ENCODE assay signal across 8 cellular contexts in the genomic region with DNA sequence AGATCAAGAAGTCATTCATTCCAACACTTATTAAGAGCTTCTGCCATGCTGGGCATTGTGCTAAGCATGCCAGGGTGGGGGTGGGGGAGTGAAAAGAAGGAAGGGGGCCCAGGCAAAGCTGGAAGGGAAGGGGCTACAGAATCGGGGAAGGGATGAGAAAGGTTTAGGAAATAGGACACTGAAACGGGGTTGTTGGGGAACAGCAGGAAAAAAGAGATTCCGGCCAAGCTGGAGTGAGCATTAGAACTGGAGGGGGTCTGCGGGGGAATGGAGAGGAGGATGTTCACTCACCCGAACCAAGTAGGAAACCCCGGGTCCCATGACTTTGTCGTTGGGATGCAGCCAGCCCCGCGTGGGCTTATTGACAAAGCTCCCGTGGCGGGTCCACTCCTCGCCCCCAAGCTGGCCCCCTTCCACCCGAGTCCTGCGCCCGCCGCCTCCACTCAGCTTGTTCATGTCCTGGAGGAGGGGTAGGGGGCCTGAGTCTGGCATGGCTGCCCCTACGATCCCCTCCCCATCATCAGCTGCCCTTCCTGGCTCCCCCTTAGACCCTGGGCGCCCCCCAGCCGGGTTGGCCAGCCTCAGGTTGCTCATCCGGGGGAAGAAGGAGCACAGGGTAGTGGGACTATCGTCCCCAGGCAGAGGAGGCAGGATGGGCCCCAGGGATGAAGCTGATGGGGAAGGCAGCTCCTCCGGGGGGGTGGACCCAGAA. TPM values are rescaled to one million over a fixed set of nuclear protein-coding genes. Genes with fewer than 3 reads are reported as not detected.
DNase-seq lines count a peak whose midpoint lies in the region; ATAC-seq, FAIRE-seq and TF ChIP-seq lines count a peak whose summit lies in the region.

No MANE protein-coding gene starts in this region.

- H3K27me3 ChIP-seq in bronchial epithelial cell (ENCODE audit: control insufficient read depth, insufficient read depth, low read length) = no peaks in the 10 kb centered on the region
- no peaks in the 10 kb centered on the region for H3K27me3 ChIP-seq in lower lobe of right lung (ENCODE audit: low read depth)
- no peaks in the 10 kb centered on the region for H3K27me3 ChIP-seq in tibial artery

- H3K36me3 Mint-ChIP-seq in activated CD8-positive, alpha-beta T cell treated with anti-CD3 and anti-CD28 coated beads for 36 hours (ENCODE audit: low read depth) = peaks cover 20% of the 10 kb centered on the region
- peaks cover 43% of the 10 kb centered on the region for H3K36me3 Mint-ChIP-seq in activated CD8-positive, alpha-beta T cell treated with anti-CD3 and anti-CD28 coated beads, Interleukin-2, amount 10 ng/mL, durations not matched to agents 7 days and 5 days (ENCODE audit: low read depth)

- FAIRE-seq in bronchial epithelial cell (lab: Jason Lieb, UNC) = no peak

- intact Hi-C loops in activated CD8-positive, alpha-beta T cell treated with anti-CD3 and anti-CD28 coated beads for 36 hours (cut with micrococcal nuclease) = loop anchor here (5.0 kb wide), 2 partner anchors 47 to 92 kb away; a partner anchor contains a TSS
- intact Hi-C loops in lower lobe of right lung (cut with DNase I) (no loop called here), tibial artery (cut with DNase I; ENCODE audit: low total_unique reads) (no loop called here)

- H3K9me3 ChIP-seq in lower lobe of right lung = no peaks in the 10 kb centered on the region
- H3K9me3 ChIP-seq in tibial artery = no peaks in the 10 kb centered on the region

- peaks cover 64% of the 10 kb centered on the region for H3K4me1 ChIP-seq in lower lobe of right lung
- H3K4me1 ChIP-seq in tibial artery = peaks cover 0 to 54% (median 50%) of the 10 kb centered on the region in 4 donors

- ATAC-seq in activated CD8-positive, alpha-beta T cell treated with anti-CD3 and anti-CD28 coated beads for 36 hours = no peak
- ATAC-seq in activated CD8-positive, alpha-beta T cell treated with anti-CD3 and anti-CD28 coated beads, Interleukin-2, amount 10 ng/mL, durations not matched to agents 7 days and 5 days = no peak
- ATAC-seq in lower lobe of right lung (no peak), GM18520 (IDR thresholded peaks at IDR 0.05; ENCODE audit: unreplicated experiment) (no peak), GM21529 (IDR thresholded peaks at IDR 0.05; ENCODE audit: unreplicated experiment) (no peak)

- H3K27me3 Mint-ChIP-seq in activated CD8-positive, alpha-beta T cell treated with anti-CD3 and anti-CD28 coated beads for 36 hours = no peaks in the 10 kb centered on the region
- H3K27me3 Mint-ChIP-seq in activated CD8-positive, alpha-beta T cell treated with anti-CD3 and anti-CD28 coated beads, Interleukin-2, amount 10 ng/mL, durations not matched to agents 7 days and 5 days (ENCODE audit: low read depth) = no peaks in the 10 kb centered on the region

- CTCF ChIA-PET in activated CD8-positive, alpha-beta T cell treated with anti-CD3 and anti-CD28 coated beads for 36 hours (lab: Charles Lee) = interaction anchor here (0.8 to 6.5 kb wide), 8 partner anchors 8 to 116 kb away, joined by 3 to 34 read pairs (median 5); a partner anchor contains a TSS
- CTCF ChIA-PET in activated CD8-positive, alpha-beta T cell treated with anti-CD3 and anti-CD28 coated beads, Interleukin-2, amount 10 ng/mL, durations not matched to agents 7 days and 5 days (lab: Charles Lee) = interaction anchor here (0.7 to 3.6 kb wide), 6 partner anchors 8 to 550 kb away, joined by 3 to 16 read pairs (median 6); a partner anchor contains a TSS

- peaks cover 35% of the 10 kb centered on the region for H3K36me3 ChIP-seq in bronchial epithelial cell (ENCODE audit: control insufficient read depth, insufficient read depth, low read length)
- peaks cover 43% of the 10 kb centered on the region for H3K36me3 ChIP-seq in lower lobe of right lung
- H3K36me3 ChIP-seq in tibial artery = peaks cover 32 to 49% (median 34%) of the 10 kb centered on the region in 3 donors

- peaks cover 27% of the 10 kb centered on the region for H3K4me1 Mint-ChIP-seq in activated CD8-positive, alpha-beta T cell treated with anti-CD3 and anti-CD28 coated beads for 36 hours (ENCODE audit: low read depth)
- H3K4me1 Mint-ChIP-seq in activated CD8-positive, alpha-beta T cell treated with anti-CD3 and anti-CD28 coated beads, Interleukin-2, amount 10 ng/mL, durations not matched to agents 7 days and 5 days (ENCODE audit: low read depth) = peaks cover 52% of the 10 kb centered on the region

- H3K4me3 ChIP-seq in bronchial epithelial cell (ENCODE audit: low read depth, low read length) = peak overlapping the region; percentile 74
- peak overlapping the region; percentile 53 for H3K4me3 ChIP-seq in lower lobe of right lung
- peak overlapping the region; percentile 45 to 76 for H3K4me3 ChIP-seq in tibial artery

- H3K4me3 Mint-ChIP-seq in activated CD8-positive, alpha-beta T cell treated with anti-CD3 and anti-CD28 coated beads for 36 hours = no peak overlapping the region
- H3K4me3 Mint-ChIP-seq in activated CD8-positive, alpha-beta T cell treated with anti-CD3 and anti-CD28 coated beads, Interleukin-2, amount 10 ng/mL, durations not matched to agents 7 days and 5 days = no peak overlapping the region

- no peaks in the 10 kb centered on the region for H3K9me3 Mint-ChIP-seq in activated CD8-positive, alpha-beta T cell treated with anti-CD3 and anti-CD28 coated beads for 36 hours
- no peaks in the 10 kb centered on the region for H3K9me3 Mint-ChIP-seq in activated CD8-positive, alpha-beta T cell treated with anti-CD3 and anti-CD28 coated beads, Interleukin-2, amount 10 ng/mL, durations not matched to agents 7 days and 5 days (ENCODE audit: insufficient read depth)

- no peak for DNase-seq in activated CD8-positive, alpha-beta T cell treated with anti-CD3 and anti-CD28 coated beads for 36 hours
- no peak for DNase-seq in activated CD8-positive, alpha-beta T cell treated with anti-CD3 and anti-CD28 coated beads, Interleukin-2, amount 10 ng/mL, durations not matched to agents 7 days and 5 days
- DNase-seq in bronchial epithelial cell (ENCODE audit: low read depth) (no peak), lower lobe of right lung (no peak), tibial artery (peak in 1 of 2 donors; percentile 75), AG08395 (ENCODE audit: low spot score) (no peak)

- H3K27ac ChIP-seq in lower lobe of right lung (peak overlapping the region; percentile 98), tibial artery (peak overlapping the region; percentile 95 to 97)

- H3K27ac Mint-ChIP-seq in activated CD8-positive, alpha-beta T cell treated with anti-CD3 and anti-CD28 coated beads for 36 hours = peak overlapping the region; percentile 69
- no peak overlapping the region for H3K27ac Mint-ChIP-seq in activated CD8-positive, alpha-beta T cell treated with anti-CD3 and anti-CD28 coated beads, Interleukin-2, amount 10 ng/mL, durations not matched to agents 7 days and 5 days

- no peak for TF ChIP-seq CTCF in activated CD8-positive, alpha-beta T cell treated with anti-CD3 and anti-CD28 coated beads for 36 hours (IDR thresholded peaks at IDR 0.05)
- no peak for TF ChIP-seq CTCF in bronchial epithelial cell (IDR thresholded peaks at IDR 0.05; ENCODE audit: insufficient read depth, low read length, severe bottlenecking)
- no peak for TF ChIP-seq CTCF in lower lobe of right lung (IDR thresholded peaks at IDR 0.05)
- TF ChIP-seq CTCF in tibial artery (IDR thresholded peaks at IDR 0.05) = no peak

- POLR2A ChIA-PET in activated CD8-positive, alpha-beta T cell treated with anti-CD3 and anti-CD28 coated beads for 36 hours (lab: Charles Lee) = interaction anchor here (0.6 to 6.9 kb wide), 4 partner anchors 8 to 27 kb away, joined by 3 to 55 read pairs (median 16); a partner anchor contains a TSS
- POLR2A ChIA-PET in activated CD8-positive, alpha-beta T cell treated with anti-CD3 and anti-CD28 coated beads, Interleukin-2, amount 10 ng/mL, durations not matched to agents 7 days and 5 days (lab: Charles Lee) = interaction anchor here (1.4 to 3.1 kb wide), 3 partner anchors 8 to 18 kb away, joined by 4 to 15 read pairs (median 11); a partner anchor contains a TSS

RNA-seq across cellular contexts. Expression of a gene that starts 0.7 kb away (rescaled TPM):
- total RNA-seq in activated CD8-positive, alpha-beta T cell treated with anti-CD3 and anti-CD28 coated beads for 36 hours = 10 to 100 TPM; 32.3 to 34.2 TPM
- 10 to 100 TPM; 69.6 to 72.4 TPM for total RNA-seq in activated CD8-positive, alpha-beta T cell treated with anti-CD3 and anti-CD28 coated beads, Interleukin-2, amount 10 ng/mL, durations not matched to agents 7 days and 5 days
- total RNA-seq in bronchial epithelial cell (216 and 351 TPM in 2 replicates), lower lobe of right lung (94.8 TPM)

RNA-seq across cellular contexts. Expression of a gene that starts 4.6 kb away (rescaled TPM):
- total RNA-seq in activated CD8-positive, alpha-beta T cell treated with anti-CD3 and anti-CD28 coated beads for 36 hours = 100 to 1,000 TPM; 172 to 173 TPM
- 100 to 1,000 TPM; 151 to 153 TPM for total RNA-seq in activated CD8-positive, alpha-beta T cell treated with anti-CD3 and anti-CD28 coated beads, Interleukin-2, amount 10 ng/mL, durations not matched to agents 7 days and 5 days
- total RNA-seq in bronchial epithelial cell = 56.3 and 76.9 TPM in 2 replicates
- total RNA-seq in lower lobe of right lung = 28.5 TPM

RNA-seq across cellular contexts. Expression of a gene that starts 8.3 kb away (rescaled TPM):
- total RNA-seq in activated CD8-positive, alpha-beta T cell treated with anti-CD3 and anti-CD28 coated beads for 36 hours = 10 to 100 TPM; 21.2 to 21.8 TPM
- total RNA-seq in activated CD8-positive, alpha-beta T cell treated with anti-CD3 and anti-CD28 coated beads, Interleukin-2, amount 10 ng/mL, durations not matched to agents 7 days and 5 days = 10 to 100 TPM; 40.2 to 43.9 TPM
- total RNA-seq in bronchial epithelial cell = 7.4 and 20.0 TPM in 2 replicates
- total RNA-seq in lower lobe of right lung = 27.4 TPM

RNA-seq across cellular contexts. Expression of a gene that starts 13.2 kb away (rescaled TPM):
- 10 to 100 TPM; 31.5 to 32.9 TPM for total RNA-seq in activated CD8-positive, alpha-beta T cell treated with anti-CD3 and anti-CD28 coated beads for 36 hours
- 10 to 100 TPM; 39.8 to 45.2 TPM for total RNA-seq in activated CD8-positive, alpha-beta T cell treated with anti-CD3 and anti-CD28 coated beads, Interleukin-2, amount 10 ng/mL, durations not matched to agents 7 days and 5 days
- total RNA-seq in bronchial epithelial cell (40.8 and 49.3 TPM in 2 replicates), lower lobe of right lung (31.9 TPM)

RNA-seq across cellular contexts. Expression of a gene that starts 14.0 kb away (rescaled TPM):
- total RNA-seq in activated CD8-positive, alpha-beta T cell treated with anti-CD3 and anti-CD28 coated beads for 36 hours = 10 to 100 TPM; 17.7 to 19.4 TPM
- 10 to 100 TPM; 44.5 to 48.2 TPM for total RNA-seq in activated CD8-positive, alpha-beta T cell treated with anti-CD3 and anti-CD28 coated beads, Interleukin-2, amount 10 ng/mL, durations not matched to agents 7 days and 5 days
- total RNA-seq in bronchial epithelial cell (23.7 and 28.3 TPM in 2 replicates), lower lobe of right lung (68.1 TPM)
